In the genomic region with DNA sequence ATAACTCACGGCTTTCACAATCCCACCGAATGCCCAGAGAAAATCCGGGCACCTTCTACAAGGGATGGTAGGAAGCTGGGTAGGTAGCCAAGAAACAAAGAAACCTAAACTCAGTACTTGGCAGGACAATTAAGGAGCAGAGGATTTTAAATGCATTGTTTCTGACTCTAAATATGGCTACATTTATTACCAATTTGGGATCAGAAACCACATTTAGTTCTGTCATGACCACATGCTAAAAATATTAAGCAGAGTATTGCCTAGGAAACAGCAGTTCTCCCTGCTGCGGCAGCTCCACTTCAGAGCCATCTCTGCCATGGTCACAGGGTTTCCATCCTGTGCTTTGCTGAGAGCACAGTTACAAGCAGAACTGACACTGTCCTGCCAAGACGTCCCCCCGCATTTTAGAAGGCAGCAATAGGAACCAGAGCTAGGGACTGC, we compare ENCODE assay signal across 1 cellular context.
TF ChIP-seq lines count a peak whose summit lies in the region.

No MANE protein-coding gene starts in this region.

TF ChIP-seq in GM12878, 131 proteins besides CTCF, POLR2A, EP300 and RAD21 (continued from another document):
- TF ChIP-seq, protein P1, sequence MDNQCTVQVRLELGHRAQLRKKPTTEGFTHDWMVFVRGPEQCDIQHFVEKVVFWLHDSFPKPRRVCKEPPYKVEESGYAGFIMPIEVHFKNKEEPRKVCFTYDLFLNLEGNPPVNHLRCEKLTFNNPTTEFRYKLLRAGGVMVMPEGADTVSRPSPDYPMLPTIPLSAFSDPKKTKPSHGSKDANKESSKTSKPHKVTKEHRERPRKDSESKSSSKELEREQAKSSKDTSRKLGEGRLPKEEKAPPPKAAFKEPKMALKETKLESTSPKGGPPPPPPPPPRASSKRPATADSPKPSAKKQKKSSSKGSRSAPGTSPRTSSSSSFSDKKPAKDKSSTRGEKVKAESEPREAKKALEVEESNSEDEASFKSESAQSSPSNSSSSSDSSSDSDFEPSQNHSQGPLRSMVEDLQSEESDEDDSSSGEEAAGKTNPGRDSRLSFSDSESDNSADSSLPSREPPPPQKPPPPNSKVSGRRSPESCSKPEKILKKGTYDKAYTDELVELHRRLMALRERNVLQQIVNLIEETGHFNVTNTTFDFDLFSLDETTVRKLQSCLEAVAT (IDR thresholded peaks at IDR 0.05), result no peak
- TF ChIP-seq TBL1XR1 (IDR thresholded peaks at IDR 0.05; ENCODE audit: low read depth, low read length), result no peak
- peak; percentile 57; the same call in 1 of the 2 replicates for TF ChIP-seq CBFB (IDR thresholded peaks at IDR 0.05; ENCODE audit: low read depth)
- TF ChIP-seq HDGF (IDR thresholded peaks at IDR 0.05), result no peak
- TF ChIP-seq MEF2B (IDR thresholded peaks at IDR 0.05; ENCODE audit: partially characterized antibody, poor library complexity, severe bottlenecking), result peak; percentile 65
- TF ChIP-seq, protein P2, sequence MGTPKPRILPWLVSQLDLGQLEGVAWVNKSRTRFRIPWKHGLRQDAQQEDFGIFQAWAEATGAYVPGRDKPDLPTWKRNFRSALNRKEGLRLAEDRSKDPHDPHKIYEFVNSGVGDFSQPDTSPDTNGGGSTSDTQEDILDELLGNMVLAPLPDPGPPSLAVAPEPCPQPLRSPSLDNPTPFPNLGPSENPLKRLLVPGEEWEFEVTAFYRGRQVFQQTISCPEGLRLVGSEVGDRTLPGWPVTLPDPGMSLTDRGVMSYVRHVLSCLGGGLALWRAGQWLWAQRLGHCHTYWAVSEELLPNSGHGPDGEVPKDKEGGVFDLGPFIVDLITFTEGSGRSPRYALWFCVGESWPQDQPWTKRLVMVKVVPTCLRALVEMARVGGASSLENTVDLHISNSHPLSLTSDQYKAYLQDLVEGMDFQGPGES (IDR thresholded peaks at IDR 0.05), result no peak
- TF ChIP-seq LARP7 (IDR thresholded peaks at IDR 0.05), result no peak
- no peak for TF ChIP-seq SIX5 (IDR thresholded peaks at IDR 0.05; ENCODE audit: low read depth, low read length, severe bottlenecking)
- TF ChIP-seq PAX5 (IDR thresholded peaks at IDR 0.05; ENCODE audit: borderline replicate concordance, low read depth, low read length), result no peak
- no peak for TF ChIP-seq KAT2A (conservative IDR thresholded peaks at IDR 0.05; ENCODE audit: control insufficient read depth, low read depth, low read length)
- 0 out of 2 replicates have a peak, but pooled peaks have one; percentile 24 for TF ChIP-seq IKZF1 (conservative IDR thresholded peaks at IDR 0.05)
- TF ChIP-seq, protein P3, sequence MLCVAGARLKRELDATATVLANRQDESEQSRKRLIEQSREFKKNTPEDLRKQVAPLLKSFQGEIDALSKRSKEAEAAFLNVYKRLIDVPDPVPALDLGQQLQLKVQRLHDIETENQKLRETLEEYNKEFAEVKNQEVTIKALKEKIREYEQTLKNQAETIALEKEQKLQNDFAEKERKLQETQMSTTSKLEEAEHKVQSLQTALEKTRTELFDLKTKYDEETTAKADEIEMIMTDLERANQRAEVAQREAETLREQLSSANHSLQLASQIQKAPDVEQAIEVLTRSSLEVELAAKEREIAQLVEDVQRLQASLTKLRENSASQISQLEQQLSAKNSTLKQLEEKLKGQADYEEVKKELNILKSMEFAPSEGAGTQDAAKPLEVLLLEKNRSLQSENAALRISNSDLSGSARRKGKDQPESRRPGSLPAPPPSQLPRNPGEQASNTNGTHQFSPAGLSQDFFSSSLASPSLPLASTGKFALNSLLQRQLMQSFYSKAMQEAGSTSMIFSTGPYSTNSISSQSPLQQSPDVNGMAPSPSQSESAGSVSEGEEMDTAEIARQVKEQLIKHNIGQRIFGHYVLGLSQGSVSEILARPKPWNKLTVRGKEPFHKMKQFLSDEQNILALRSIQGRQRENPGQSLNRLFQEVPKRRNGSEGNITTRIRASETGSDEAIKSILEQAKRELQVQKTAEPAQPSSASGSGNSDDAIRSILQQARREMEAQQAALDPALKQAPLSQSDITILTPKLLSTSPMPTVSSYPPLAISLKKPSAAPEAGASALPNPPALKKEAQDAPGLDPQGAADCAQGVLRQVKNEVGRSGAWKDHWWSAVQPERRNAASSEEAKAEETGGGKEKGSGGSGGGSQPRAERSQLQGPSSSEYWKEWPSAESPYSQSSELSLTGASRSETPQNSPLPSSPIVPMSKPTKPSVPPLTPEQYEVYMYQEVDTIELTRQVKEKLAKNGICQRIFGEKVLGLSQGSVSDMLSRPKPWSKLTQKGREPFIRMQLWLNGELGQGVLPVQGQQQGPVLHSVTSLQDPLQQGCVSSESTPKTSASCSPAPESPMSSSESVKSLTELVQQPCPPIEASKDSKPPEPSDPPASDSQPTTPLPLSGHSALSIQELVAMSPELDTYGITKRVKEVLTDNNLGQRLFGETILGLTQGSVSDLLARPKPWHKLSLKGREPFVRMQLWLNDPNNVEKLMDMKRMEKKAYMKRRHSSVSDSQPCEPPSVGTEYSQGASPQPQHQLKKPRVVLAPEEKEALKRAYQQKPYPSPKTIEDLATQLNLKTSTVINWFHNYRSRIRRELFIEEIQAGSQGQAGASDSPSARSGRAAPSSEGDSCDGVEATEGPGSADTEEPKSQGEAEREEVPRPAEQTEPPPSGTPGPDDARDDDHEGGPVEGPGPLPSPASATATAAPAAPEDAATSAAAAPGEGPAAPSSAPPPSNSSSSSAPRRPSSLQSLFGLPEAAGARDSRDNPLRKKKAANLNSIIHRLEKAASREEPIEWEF (IDR thresholded peaks at IDR 0.05; ENCODE audit: insufficient replicate concordance, low read depth, low read length), result no peak
- peak; percentile 85 for TF ChIP-seq MEF2A (IDR thresholded peaks at IDR 0.05; ENCODE audit: insufficient read depth, low read depth, low read length)
- TF ChIP-seq SIN3A (IDR thresholded peaks at IDR 0.05; ENCODE audit: low read depth, low read length), result no peak
- TF ChIP-seq NFIC (IDR thresholded peaks at IDR 0.05; ENCODE audit: low read depth, low read length), result no peak
- TF ChIP-seq RUNX3 (IDR thresholded peaks at IDR 0.05; ENCODE audit: low read length), result peak; percentile 88
- peak in 1 of 2 experiments; percentile 22; a peak in 1 of 4 replicates for TF ChIP-seq IKZF2 (IDR thresholded peaks at IDR 0.05)
- no peak for TF ChIP-seq PML (IDR thresholded peaks at IDR 0.05; ENCODE audit: low read length)
TF ChIP-seq in GM12878: peak in this region for 6.
